Comparison of ENCODE assay signal across 1 cellular context in the genomic region with DNA sequence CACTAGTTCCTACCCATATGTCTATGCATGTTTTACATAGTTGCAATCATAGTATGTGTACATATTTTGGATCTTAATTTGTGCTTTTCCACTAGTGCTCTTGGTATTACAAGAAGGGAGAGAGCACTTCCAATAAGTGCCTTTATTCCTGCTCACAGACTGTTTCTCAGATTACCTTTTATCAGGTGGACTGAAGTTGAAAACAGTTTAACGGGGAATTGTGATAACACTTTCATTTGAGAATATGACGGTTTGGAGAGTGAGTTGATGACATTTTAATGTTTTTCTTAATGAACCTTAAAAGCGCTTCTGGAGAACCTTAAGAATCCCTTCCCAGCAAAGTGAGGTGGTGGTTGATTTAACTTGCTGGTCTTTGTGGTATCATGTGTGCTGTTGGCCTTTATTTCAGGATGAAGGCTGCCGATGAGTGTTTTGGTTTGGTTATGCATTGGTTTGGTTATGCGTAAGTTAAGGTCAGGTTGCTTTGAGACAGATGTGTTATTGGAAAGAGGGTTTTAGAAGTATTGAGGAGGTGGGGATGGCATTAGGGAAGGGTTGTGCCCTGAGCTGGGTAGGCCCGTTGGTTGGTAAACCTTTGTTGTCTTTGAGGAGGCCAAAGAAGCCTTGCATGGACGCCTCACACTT.
A peak's percentile ranks its signal among the peaks of the same experiment; 100 is the strongest.
TF ChIP-seq lines count a peak whose summit lies in the region.

No MANE protein-coding gene starts in this region.

TF ChIP-seq in GM12878, 131 proteins besides CTCF, POLR2A, EP300 and RAD21 (continued from another document):
- TF ChIP-seq HCFC1 (IDR thresholded peaks at IDR 0.05; ENCODE audit: low read length) (no peak), RUNX3 (IDR thresholded peaks at IDR 0.05; ENCODE audit: low read length) (peak; percentile 55), LARP7 (IDR thresholded peaks at IDR 0.05) (no peak), TAF1 (IDR thresholded peaks at IDR 0.05; ENCODE audit: borderline replicate concordance, low read depth, low read length) (0 out of 2 replicates have a peak, but pooled peaks have one; percentile 6), HDGF (IDR thresholded peaks at IDR 0.05) (peak; percentile 90), IKZF2 (IDR thresholded peaks at IDR 0.05) (0 out of 4 replicates have a peak, but pooled peaks of 1 of the 2 experiments have one; percentile 24), TCF7 (IDR thresholded peaks at IDR 0.05; ENCODE audit: borderline replicate concordance) (no peak), NR2F1 (conservative IDR thresholded peaks at IDR 0.05) (no peak)
- TF ChIP-seq, protein P1, sequence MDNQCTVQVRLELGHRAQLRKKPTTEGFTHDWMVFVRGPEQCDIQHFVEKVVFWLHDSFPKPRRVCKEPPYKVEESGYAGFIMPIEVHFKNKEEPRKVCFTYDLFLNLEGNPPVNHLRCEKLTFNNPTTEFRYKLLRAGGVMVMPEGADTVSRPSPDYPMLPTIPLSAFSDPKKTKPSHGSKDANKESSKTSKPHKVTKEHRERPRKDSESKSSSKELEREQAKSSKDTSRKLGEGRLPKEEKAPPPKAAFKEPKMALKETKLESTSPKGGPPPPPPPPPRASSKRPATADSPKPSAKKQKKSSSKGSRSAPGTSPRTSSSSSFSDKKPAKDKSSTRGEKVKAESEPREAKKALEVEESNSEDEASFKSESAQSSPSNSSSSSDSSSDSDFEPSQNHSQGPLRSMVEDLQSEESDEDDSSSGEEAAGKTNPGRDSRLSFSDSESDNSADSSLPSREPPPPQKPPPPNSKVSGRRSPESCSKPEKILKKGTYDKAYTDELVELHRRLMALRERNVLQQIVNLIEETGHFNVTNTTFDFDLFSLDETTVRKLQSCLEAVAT (IDR thresholded peaks at IDR 0.05): peak; percentile 78; the same call in 1 of the 2 replicates
